8 cellular contexts compared by ENCODE assay signal in genomic region chr19:3573162-3573857, GRCh38. TPM values are rescaled to one million over a fixed set of nuclear protein-coding genes. Genes with fewer than 3 reads are reported as not detected.
DNase-seq lines count a peak whose midpoint lies in the region; ATAC-seq and TF ChIP-seq lines count a peak whose summit lies in the region.

No MANE protein-coding gene starts in this region.

- peak; percentile 13 for ATAC-seq in HG02759 (IDR thresholded peaks at IDR 0.05; ENCODE audit: unreplicated experiment)
- ATAC-seq in T-helper 17 cell = no peak
- ATAC-seq in GM18517 (IDR thresholded peaks at IDR 0.05; ENCODE audit: unreplicated experiment) = no peak

- peaks cover 13% of the 10 kb centered on the region for H3K4me1 ChIP-seq in rectal smooth muscle tissue (ENCODE audit: control insufficient read depth, insufficient read depth, low read length)

- H3K36me3 Mint-ChIP-seq in T-helper 17 cell (ENCODE audit: low read depth) = no peaks in the 10 kb centered on the region

- H3K9ac ChIP-seq in rectal smooth muscle tissue (ENCODE audit: low read length) = no peak overlapping the region

- no peak for DNase-seq in GM12864 (ENCODE audit: low read depth)
- no peak for DNase-seq in T-helper 17 cell
- peak in 1 of 2 donors; percentile 37 for DNase-seq in foreskin fibroblast
- no peak for DNase-seq in D341Med (ENCODE audit: low spot score)
- no peak for DNase-seq in AML-193 (lab: John Stamatoyannopoulos, UW)

- peaks cover 17% of the 10 kb centered on the region for H3K4me1 Mint-ChIP-seq in T-helper 17 cell

- H3K4me3 Mint-ChIP-seq in T-helper 17 cell = peak overlapping the region; percentile 87

- H3K27ac ChIP-seq in rectal smooth muscle tissue (ENCODE audit: low read depth, low read length) = peak overlapping the region; percentile 66

- H3K27ac Mint-ChIP-seq in T-helper 17 cell = no peak overlapping the region

- no peaks in the 10 kb centered on the region for H3K27me3 Mint-ChIP-seq in T-helper 17 cell

- H3K4me3 ChIP-seq in GM12864 (ENCODE audit: low read depth, low read length) (peak overlapping the region; percentile 97), foreskin fibroblast (ENCODE audit: low read depth in 1 of 2, low read length in 2 of 2) (peak overlapping the region; percentile 85 to 96), rectal smooth muscle tissue (ENCODE audit: low read length) (peak overlapping the region; percentile 86)

- no peaks in the 10 kb centered on the region for H3K9me3 ChIP-seq in T-helper 17 cell (ENCODE audit: control insufficient read depth, low read length, poor library complexity, severe bottlenecking)

- TF ChIP-seq CTCF in GM12864 (IDR thresholded peaks at IDR 0.05; ENCODE audit: low read depth, low read length, missing control alignments) (no peak), foreskin fibroblast (IDR thresholded peaks at IDR 0.05; ENCODE audit: low read depth, low read length) (no peak)

- H3K36me3 ChIP-seq in rectal smooth muscle tissue (ENCODE audit: control insufficient read depth, insufficient read depth, low read length) = no peaks in the 10 kb centered on the region

- H3K27me3 ChIP-seq in rectal smooth muscle tissue (ENCODE audit: control insufficient read depth, insufficient read depth, low read length) = no peaks in the 10 kb centered on the region

RNA-seq across cellular contexts. Expression of gene HMG20B, which starts 0.6 kb away (rescaled TPM):
- 10 to 100 TPM; 34.0 to 36.7 TPM for total RNA-seq in T-helper 17 cell

RNA-seq across cellular contexts. Expression of gene GIPC3, which starts 12.0 kb away (rescaled TPM):
- 1 to 10 TPM in 1 of 2 donors, under 1 TPM in 1; 0.42 to 3.3 TPM for total RNA-seq in T-helper 17 cell

RNA-seq across cellular contexts. Expression of gene MFSD12, which starts 15.9 kb away (rescaled TPM):
- total RNA-seq in T-helper 17 cell = 10 to 100 TPM; 58.1 to 62.0 TPM

RNA-seq across cellular contexts. Expression of gene TBXA2R, which starts 33.4 kb away (rescaled TPM):
- 10 to 100 TPM in 1 of 2 donors, 1 to 10 TPM in 1; 1.0 to 10.4 TPM for total RNA-seq in T-helper 17 cell

RNA-seq across cellular contexts. Expression of gene TEKTIP1, which starts 34.3 kb away (rescaled TPM):
- 1 to 10 TPM; 5.0 to 8.4 TPM for total RNA-seq in T-helper 17 cell
